Comparison of ENCODE assay signal across 2 cellular contexts in genomic region chrX:123759849-123760248, GRCh38.
TF ChIP-seq lines count a peak whose summit lies in the region.
"Not testable (repeated sequence)": the region's sequence is repeated elsewhere in the genome, so short reads cannot be mapped to it uniquely, and the experiment has no call there.

No MANE protein-coding gene starts in this region.

TF ChIP-seq in K562, 482 proteins besides CTCF, POLR2A, EP300 and RAD21 (continued from another document):
- peak; percentile 98 for TF ChIP-seq ZNF431 (CRISPR knock-in tag; IDR thresholded peaks at IDR 0.05)

TF ChIP-seq in HepG2, 621 proteins besides CTCF, POLR2A, EP300 and RAD21:
- TF ChIP-seq ZSCAN5A (CRISPR knock-in tag; IDR thresholded peaks at IDR 0.05; ENCODE audit: borderline replicate concordance) (peak; percentile 39; the same call in 1 of the 2 replicates), SOX6 (CRISPR knock-in tag; IDR thresholded peaks at IDR 0.05) (peak; percentile 0; the same call in 1 of the 2 replicates), ZNF431 (CRISPR knock-in tag; IDR thresholded peaks at IDR 0.05; ENCODE audit: borderline replicate concordance, low read depth) (peak; percentile 70; the same call in 1 of the 2 replicates)
- not testable (repeated sequence) for TF ChIP-seq SOX6 (IDR thresholded peaks at IDR 0.05)
